25 cellular contexts compared by ENCODE assay signal in genomic region chr3:182803596-182803995, GRCh38.
"Had no signal": no experiment of that assay in that cellular context is flagged by ENCODE, and none has a peak within 500 bp of the region (broad histone marks: within the 10 kb centered on the region; RNA-seq: fewer than 3 reads in every experiment).

No MANE protein-coding gene starts in this region.

- ATAC-seq: sciatic nerve had no signal

- H3K4me3 ChIP-seq: left lung, lung, smooth muscle cell, thyroid gland had no signal

- H3K4me1 ChIP-seq: thyroid gland had no signal

- FAIRE-seq: frontal cortex had no signal

- H3K9me3 ChIP-seq: left lung, thyroid gland had no signal

- DNase-seq: activated CD4-positive, alpha-beta T cell treated with anti-CD3 and anti-CD28 coated beads, Interleukin-2, amount 50 U/mL, for 1 hour; activated CD8-positive, alpha-beta memory T cell treated with anti-CD3 and anti-CD28 coated beads for 24 hours; activated CD8-positive, alpha-beta memory T cell treated with anti-CD3 and anti-CD28 coated beads, Interleukin-2, amount 50 U/mL, for 4 hours; activated effector memory CD4-positive, alpha-beta T cell treated with anti-CD3 and anti-CD28 coated beads, Interleukin-2, amount 50 U/mL, for 16 hours; activated T-cell treated with anti-CD3 and anti-CD28 coated beads, Interleukin-2, amount 50 U/mL, for 48 hours; aorta; caudate nucleus; effector CD4-positive, alpha-beta T cell; hippocampal formation; kidney glomerular epithelial cell; left lung; naive B cell; occipital lobe; stimulated activated CD4-positive, alpha-beta T cell treated with anti-CD3 and anti-CD28 coated beads, Interleukin-2, amount 100 ng/mL, for 48 hours; stimulated activated CD8-positive, alpha-beta memory T cell treated with anti-CD3 and anti-CD28 coated beads, Interleukin-4, amount 100 ng/mL, for 48 hours; stimulated activated naive CD4-positive, alpha-beta T cell; substantia nigra; thyroid gland had no signal

- H3K9me3 Mint-ChIP-seq: activated naive CD4-positive, alpha-beta T cell treated with anti-CD3 and anti-CD28 coated beads, Interleukin-2, amount 50 U/mL, for 24 hours; brain; dendritic cell treated with granulocyte-macrophage colony-stimulating factor and Interleukin-4, amounts not matched to agents 40 ng/mL and 50 ng/mL, for 4 days; naive B cell had no signal

- H3K27me3 Mint-ChIP-seq: activated naive CD4-positive, alpha-beta T cell treated with anti-CD3 and anti-CD28 coated beads, Interleukin-2, amount 50 U/mL, for 24 hours; brain; dendritic cell treated with granulocyte-macrophage colony-stimulating factor and Interleukin-4, amounts not matched to agents 40 ng/mL and 50 ng/mL, for 4 days; naive B cell had no signal

- H3K4me2 ChIP-seq: smooth muscle cell had no signal

- H3K36me3 ChIP-seq: left lung, thyroid gland had no signal

- H3K27ac ChIP-seq: thyroid gland had no signal

- H3K27ac Mint-ChIP-seq: brain; dendritic cell treated with granulocyte-macrophage colony-stimulating factor and Interleukin-4, amounts not matched to agents 40 ng/mL and 50 ng/mL, for 4 days had no signal

- H3K27me3 ChIP-seq: left lung, thyroid gland had no signal

- H3K4me3 Mint-ChIP-seq: brain; dendritic cell treated with granulocyte-macrophage colony-stimulating factor and Interleukin-4, amounts not matched to agents 40 ng/mL and 50 ng/mL, for 4 days; naive B cell had no signal
